Comparison of ENCODE assay signal across 19 cellular contexts in genomic region chr13:43865892-43866291, GRCh38. TPM values are rescaled to one million over a fixed set of nuclear protein-coding genes. Genes with fewer than 3 reads are reported as not detected.
A peak's percentile ranks its signal among the peaks of the same experiment; 100 is the strongest.
DNase-seq lines count a peak whose midpoint lies in the region; ATAC-seq and TF ChIP-seq lines count a peak whose summit lies in the region.
"Had no signal": no experiment of that assay in that cellular context is flagged by ENCODE, and none has a peak within 500 bp of the region (broad histone marks: within the 10 kb centered on the region; RNA-seq: fewer than 3 reads in every experiment).

No MANE protein-coding gene starts in this region.

- intact Hi-C loops in A673 (cut with micrococcal nuclease; ENCODE audit: unreplicated experiment): no loop called here

- no TSS peak for BruUV-seq in A673 (replicated peaks; lab: Mats Ljungman, UMichigan)

- DNase-seq in DMS53 (lab: John Stamatoyannopoulos, UW) (peak; percentile 7), DMS53 treated with DMSO at 0.1 percent for 48 hours (lab: John Stamatoyannopoulos, UW; ENCODE audit: unreplicated experiment) (no peak), RWPE2 (ENCODE audit: low spot score) (no peak), fibroblast of peridontal ligament (ENCODE audit: extremely low read depth) (peak; percentile 73), substantia nigra (lab: John Stamatoyannopoulos, UW) (peak in 1 of 49 donors; percentile 2), A673 (ENCODE audit: low spot score) (no peak)
- DNase-seq: activated T-cell treated with anti-CD3 and anti-CD28 coated beads for 4 hours; DMS153; effector CD8-positive, alpha-beta T cell; hippocampal formation; occipital lobe; stimulated activated CD4-positive, alpha-beta T cell treated with anti-CD3 and anti-CD28 coated beads, Interleukin-12 subunit alpha, Interleukin-12 subunit beta, amount 100 ng/mL, for 4 hours; thyroid gland had no signal

- peak; percentile 68; the same call in 1 of the 3 replicates for ATAC-seq in RWPE2 (ENCODE audit: low read depth)
- ATAC-seq in HG02885 (IDR thresholded peaks at IDR 0.05; ENCODE audit: poor library complexity, unreplicated experiment): no peak
- no peak for ATAC-seq in HG03457 (IDR thresholded peaks at IDR 0.05; ENCODE audit: unreplicated experiment)
- ATAC-seq: activated CD4-positive, CD25-positive, alpha-beta regulatory T cell treated with anti-CD3 and anti-CD28 coated beads, Interleukin-2, amount 50 U/mL, for 24 hours had no signal

- POLR2A ChIA-PET in A673 (lab: Charles Lee; ENCODE audit: low non-redundant PET): no interaction called here

- H3K27ac ChIP-seq in RWPE2 (ENCODE audit: poor library complexity, severe bottlenecking) (no peak overlapping the region), substantia nigra (ENCODE audit: low read depth, low read length, poor library complexity, severe bottlenecking) (peak overlapping the region; percentile 49), A673 (ENCODE audit: low read depth, low read length, poor library complexity, severe bottlenecking) (no peak overlapping the region)
- H3K27ac ChIP-seq: 22Rv1, HL-60, thyroid gland had no signal

- H3K4me3 ChIP-seq in RWPE2 (ENCODE audit: severe bottlenecking) (no peak overlapping the region), A673 (ENCODE audit: low read depth, low read length, poor library complexity, severe bottlenecking) (no peak overlapping the region)
- H3K4me3 ChIP-seq: lung, thyroid gland had no signal

- H3K36me3 ChIP-seq in RWPE2 (ENCODE audit: low read depth) (peaks cover 43% of the 10 kb centered on the region), A673 (ENCODE audit: insufficient read depth, low read length, poor library complexity, severe bottlenecking) (no peaks in the 10 kb centered on the region)
- H3K36me3 ChIP-seq: thyroid gland had no signal

- H3K4me1 ChIP-seq in RWPE2 (ENCODE audit: insufficient read depth, poor library complexity, severe bottlenecking) (peaks cover 12% of the 10 kb centered on the region), A673 (ENCODE audit: insufficient read depth, low read length, poor library complexity, severe bottlenecking) (no peaks in the 10 kb centered on the region)
- H3K4me1 ChIP-seq: thyroid gland had no signal

- H3K9me3 ChIP-seq in RWPE2 (ENCODE audit: severe bottlenecking): no peaks in the 10 kb centered on the region
- no peaks in the 10 kb centered on the region for H3K9me3 ChIP-seq in A673 (ENCODE audit: low read depth, low read length, poor library complexity, severe bottlenecking)
- H3K9me3 ChIP-seq: thyroid gland had no signal

- H3K27me3 ChIP-seq in RWPE2 (ENCODE audit: insufficient read depth, poor library complexity, severe bottlenecking) (no peaks in the 10 kb centered on the region), A673 (replicated peaks; ENCODE audit: insufficient read depth, low read depth, low read length, poor library complexity) (no peaks in the 10 kb centered on the region)
- H3K27me3 ChIP-seq: thyroid gland had no signal

- TF ChIP-seq CTCF in RWPE2 (IDR thresholded peaks at IDR 0.05; ENCODE audit: poor library complexity, severe bottlenecking) (no peak), A673 (conservative IDR thresholded peaks at IDR 0.05; ENCODE audit: low read depth, low read length) (no peak)

- CTCF ChIA-PET in A673 (lab: Charles Lee): no interaction called here

RNA-seq across cellular contexts. Expression of gene CCDC122, which starts 13.6 kb away (rescaled TPM):
- 1.2 and 2.6 TPM in 2 replicates for total RNA-seq in A673 (2021)

RNA-seq across cellular contexts. Expression of gene LACC1, which starts 13.8 kb away (rescaled TPM):
- 0.47 and 0.59 TPM in 2 replicates for total RNA-seq in A673 (2021)

Comparison
In these comparisons a context has a peak if more than half of its experiments do, and no peak if none do; other contexts are left out.
1. DNase-seq: peak in DMS53 (single experiment) and fibroblast of peridontal ligament (single experiment); none in DMS53 treated with DMSO at 0.1 percent for 48 hours (single experiment), RWPE2 (single experiment) and A673 (single experiment).